ENCODE assay signal across 1 cellular context in the genomic region with DNA sequence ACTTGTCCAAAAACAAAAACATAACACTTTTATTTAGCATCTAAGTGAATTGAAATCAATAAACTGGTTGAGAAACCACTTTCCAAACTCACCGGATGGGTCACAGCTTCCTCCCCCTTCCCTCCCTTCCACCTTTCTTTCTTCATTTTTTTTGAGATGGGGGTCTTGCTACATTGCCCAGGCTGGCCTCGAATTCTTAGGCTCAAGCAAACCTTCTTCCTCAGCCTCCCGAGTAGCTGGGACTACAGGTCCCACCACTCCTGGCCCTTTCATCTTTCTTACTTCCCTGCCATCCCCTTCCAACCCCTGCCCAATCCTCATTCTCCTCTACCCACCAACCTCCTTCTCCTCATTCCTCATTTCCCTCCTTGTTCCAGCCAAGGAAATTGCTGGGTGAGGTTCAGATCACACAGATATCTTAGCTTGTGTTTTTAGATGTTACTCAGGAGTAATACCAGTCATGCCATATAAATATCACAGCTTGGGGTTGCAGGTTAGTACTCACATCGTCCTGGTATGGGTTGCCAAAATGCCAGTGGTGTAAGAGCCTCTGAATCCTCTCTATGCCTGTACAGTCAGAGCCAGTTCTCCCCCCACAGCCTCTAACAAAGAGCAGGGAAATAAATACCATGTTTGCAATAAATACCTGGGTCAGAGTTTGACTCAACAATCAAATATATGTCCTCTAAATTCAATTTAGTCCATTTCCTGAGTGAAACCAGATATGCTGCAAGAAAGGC.
TF ChIP-seq lines count a peak whose summit lies in the region.

No MANE protein-coding gene starts in this region.

TF ChIP-seq in K562, 482 proteins besides CTCF, POLR2A, EP300 and RAD21 (continued from another document):
- no peak for TF ChIP-seq HMGN3 (IDR thresholded peaks at IDR 0.05; ENCODE audit: borderline replicate concordance, extremely low read depth, insufficient read length, low read depth, low read length)
